In the genomic region with DNA sequence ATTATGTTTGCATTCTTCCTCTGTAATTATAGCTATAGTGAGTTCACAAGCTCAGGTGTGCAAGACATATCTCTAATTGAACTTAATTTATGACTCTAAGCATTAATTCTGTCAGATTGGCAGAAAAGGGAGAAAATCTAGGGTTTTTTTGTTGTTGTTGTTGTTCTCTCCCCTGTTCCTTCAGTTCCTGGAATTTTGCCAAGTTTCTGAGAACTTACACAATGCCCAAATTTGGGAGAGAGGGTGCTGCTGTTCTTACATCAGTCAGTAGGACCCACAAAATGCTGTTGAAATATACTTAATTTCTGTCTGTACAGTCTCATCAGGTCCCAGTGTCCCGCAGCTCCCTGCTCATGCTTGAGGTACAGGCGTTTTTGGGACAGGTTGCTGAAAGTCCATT, we compare ENCODE assay signal across 21 cellular contexts.
DNase-seq lines count a peak whose midpoint lies in the region; ATAC-seq, FAIRE-seq and TF ChIP-seq lines count a peak whose summit lies in the region.
"Had no signal": no experiment of that assay in that cellular context is flagged by ENCODE, and none has a peak within 500 bp of the region (broad histone marks: within the 10 kb centered on the region; RNA-seq: fewer than 3 reads in every experiment).

No MANE protein-coding gene starts in this region.

- no peak overlapping the region for H2BK5ac ChIP-seq in H1 (ENCODE audit: low read depth, low read length)

- H4K8ac ChIP-seq in H1 (ENCODE audit: extremely low read depth, insufficient read depth, low read length) = no peak overlapping the region

- no peaks in the 10 kb centered on the region for H3K4me1 ChIP-seq in GM23338 (ENCODE audit: insufficient read depth)
- H3K4me1 ChIP-seq in H1 (replicated peaks in 1 of 4; ENCODE audit: control insufficient read depth in 3 of 4, insufficient read depth in 4 of 4, low read length in 3 of 4) = no peaks in the 10 kb centered on the region
- H3K4me1 ChIP-seq: Peyer's patch had no signal

- TF ChIP-seq POLR2A in H1 (IDR thresholded peaks at IDR 0.05; ENCODE audit: control extremely low read depth in 1 of 2, low read depth in 2 of 2, low read length in 2 of 2) = no peak

- H3K27me3 ChIP-seq in GM23338 (ENCODE audit: insufficient read depth) (no peaks in the 10 kb centered on the region), H1 (replicated peaks in 1 of 4; ENCODE audit: control insufficient read depth in 3 of 4, extremely low read depth in 1 of 4, insufficient read depth in 3 of 4, low read length in 3 of 4) (no peaks in the 10 kb centered on the region)
- H3K27me3 ChIP-seq: Peyer's patch had no signal

- H3K4me3 ChIP-seq in GM23338 = no peak overlapping the region
- no peak overlapping the region for H3K4me3 ChIP-seq in H1 (ENCODE audit: extremely low read depth in 1 of 4, insufficient read depth in 2 of 4, low read depth in 3 of 4, low read length in 4 of 4)
- H3K4me3 ChIP-seq: Peyer's patch, SK-N-MC had no signal

- H3K18ac ChIP-seq in H1 (ENCODE audit: extremely low read depth, low read length) = no peak overlapping the region

- H3K27ac Mint-ChIP-seq in GM23338 = no peak overlapping the region
- H3K27ac Mint-ChIP-seq: B cell; CD4-positive, CD25-positive, alpha-beta regulatory T cell; HFFc6 had no signal

- H3F3A ChIP-seq in GM23338 (replicated peaks; ENCODE audit: low read depth) = no peaks in the 10 kb centered on the region

- H3K4me1 Mint-ChIP-seq in GM23338 = 0 out of 3 replicates have a peak, but pooled peaks cover 3% of the 10 kb centered on the region
- H3K4me1 Mint-ChIP-seq: B cell; CD4-positive, CD25-positive, alpha-beta regulatory T cell had no signal

- TF ChIP-seq RAD21 in H1 (IDR thresholded peaks at IDR 0.05 in 1 of 2, conservative IDR thresholded peaks at IDR 0.05 in 1 of 2; ENCODE audit: low read depth in 2 of 2, low read length in 2 of 2) = no peak

- no peak overlapping the region for H2BK120ac ChIP-seq in H1 (replicated peaks; ENCODE audit: low read depth, low read length)

- H3K4me2 ChIP-seq in GM23338 (no peak overlapping the region), H1 (ENCODE audit: insufficient read depth in 1 of 2, low read depth in 2 of 2, low read length in 2 of 2) (no peak overlapping the region)

- H3K36me3 ChIP-seq in GM23338 (ENCODE audit: insufficient read depth) = no peaks in the 10 kb centered on the region
- H3K36me3 ChIP-seq in H1 (ENCODE audit: control insufficient read depth in 2 of 4, insufficient read depth in 4 of 4, low read length in 3 of 4) = no peaks in the 10 kb centered on the region
- H3K36me3 ChIP-seq: Peyer's patch had no signal

- no peak overlapping the region for H3K23ac ChIP-seq in H1 (ENCODE audit: insufficient read length)

- H3K14ac ChIP-seq in H1 (ENCODE audit: insufficient read length) = no peak overlapping the region

- TF ChIP-seq EP300 in H1 (IDR thresholded peaks at IDR 0.05; ENCODE audit: borderline replicate concordance in 1 of 2, low read depth in 2 of 2, low read length in 2 of 2) = no peak

- no peak for TF ChIP-seq CTCF in GM23338 (conservative IDR thresholded peaks at IDR 0.05; ENCODE audit: low read depth in 2 of 2)
- no peak for TF ChIP-seq CTCF in H1 (IDR thresholded peaks at IDR 0.05; ENCODE audit: control extremely low read depth in 1 of 3, insufficient read depth in 1 of 3, low read depth in 1 of 3, low read length in 3 of 3)

- H3K9me2 ChIP-seq in GM23338 (ENCODE audit: insufficient read depth) = no peaks in the 10 kb centered on the region

- H3K9me3 ChIP-seq in H1 (ENCODE audit: insufficient read depth in 2 of 2, low read depth in 1 of 2, low read length in 1 of 2) = no peaks in the 10 kb centered on the region
- H3K9me3 ChIP-seq: Peyer's patch had no signal

- H3K9ac ChIP-seq in H1 (replicated peaks in 1 of 4; ENCODE audit: extremely low read depth in 1 of 4, low read depth in 3 of 4, low read length in 3 of 4) = no peak overlapping the region

- H4K5ac ChIP-seq in H1 (ENCODE audit: insufficient read length, low read depth, low read length) = no peak overlapping the region

- H3K79me1 ChIP-seq in H1 (ENCODE audit: low read depth, low read length) = no peaks in the 10 kb centered on the region

- no peak overlapping the region for H2BK20ac ChIP-seq in H1 (ENCODE audit: low read length)

- no peak for ATAC-seq in GM23338

- CTCF ChIA-PET in H1 (lab: Charles Lee; ENCODE audit: partially characterized antibody) = interaction anchor here (0.8 to 1.3 kb wide), 2 partner anchors 25 to 31 kb away, joined by 3 read pairs; no protein-coding TSS in a partner anchor

- H4K91ac ChIP-seq in H1 (replicated peaks; ENCODE audit: insufficient read length, low read length) = no peak overlapping the region

- H3K56ac ChIP-seq in H1 (replicated peaks; ENCODE audit: insufficient read length, low read depth, low read length) = no peak overlapping the region

- H3K4me3 Mint-ChIP-seq in GM23338 = no peak overlapping the region
- H3K4me3 Mint-ChIP-seq: B cell; CD4-positive, CD25-positive, alpha-beta regulatory T cell; HFFc6 had no signal

- no peaks in the 10 kb centered on the region for H3K23me2 ChIP-seq in H1 (ENCODE audit: low read depth, low read length)

- peak overlapping the region; percentile 83 for H2AFZ ChIP-seq in GM23338
- peak overlapping the region; percentile 89; the same call in 1 of the 2 replicates for H2AFZ ChIP-seq in H1 (ENCODE audit: low read length)

- H3K27ac ChIP-seq in GM23338 (ENCODE audit: low read depth) = no peak overlapping the region
- no peak overlapping the region for H3K27ac ChIP-seq in H1 (ENCODE audit: low read depth, low read length)
- H3K27ac ChIP-seq: Peyer's patch, SK-N-MC had no signal

- H3K79me2 ChIP-seq in GM23338 (replicated peaks; ENCODE audit: insufficient read depth) (no peaks in the 10 kb centered on the region), H1 (ENCODE audit: control insufficient read depth in 1 of 2, insufficient read depth in 2 of 2, low read length in 2 of 2) (no peaks in the 10 kb centered on the region)

- peaks cover 4% of the 10 kb centered on the region; the same call in 1 of the 3 replicates for H3K9me3 Mint-ChIP-seq in GM23338

- H3K36me3 Mint-ChIP-seq in GM23338 (ENCODE audit: low read depth) = 0 out of 3 replicates have a peak, but pooled peaks cover 5% of the 10 kb centered on the region
- H3K36me3 Mint-ChIP-seq: CD4-positive, CD25-positive, alpha-beta regulatory T cell had no signal

- H2AK5ac ChIP-seq in H1 (ENCODE audit: low read depth, low read length) = no peak overlapping the region

- no peak overlapping the region for H2BK12ac ChIP-seq in H1 (ENCODE audit: low read depth, low read length)

- FAIRE-seq in H1 (lab: Jason Lieb, UNC) = no peak
- FAIRE-seq: GM12892, H54 had no signal

- H3K4ac ChIP-seq in H1 (replicated peaks; ENCODE audit: insufficient read length, low read depth, low read length) = no peak overlapping the region

- 87% methylated on average over 2 of the region's 2 CpGs; no CpG with 5 or more reads in 1 of the 2 experiments for WGBS in H1 (ENCODE audit: extremely low coverage in 1 of 2, insufficient coverage in 1 of 2, insufficient read length in 1 of 2, insufficient replicate concordance in 2 of 2, low coverage in 1 of 2, low lambda C conversion rate in 2 of 2, missing lambda C conversion rate in 1 of 2), 2 experiments

- POLR2A ChIA-PET in H1 (lab: Charles Lee; ENCODE audit: partially characterized antibody) = no interaction called here

- H3K27me3 Mint-ChIP-seq in GM23338 (ENCODE audit: insufficient read depth, low read depth, poor library complexity) = no peaks in the 10 kb centered on the region
- H3K27me3 Mint-ChIP-seq: B cell had no signal

- peak; percentile 23 for DNase-seq in NCI-H748 (lab: John Stamatoyannopoulos, UW; ENCODE audit: unreplicated experiment)
- no peak for DNase-seq in NCI-H748 treated with DMSO at 0.1 percent for 48 hours (lab: John Stamatoyannopoulos, UW)
- DNase-seq in GM23338 (ENCODE audit: low spot score) = no peak
- DNase-seq in NCI-H1105 treated with DMSO at 0.1 percent for 48 hours (lab: John Stamatoyannopoulos, UW) = peak; percentile 28
- no peak for DNase-seq in H1 (ENCODE audit: low read depth in 1 of 2, low spot score in 2 of 2)
- no peak for DNase-seq in activated naive CD4-positive, alpha-beta T cell treated with anti-CD3 and anti-CD28 coated beads, Interleukin-2, amount 50 U/mL, for 16 hours
- no peak for DNase-seq in GM19240 (ENCODE audit: insufficient read length, low spot score)
- DNase-seq: Calu3; CD4-positive, CD25-positive, alpha-beta regulatory T cell; GF-D8; HFFc6; KG1; NCI-H1092 treated with DMSO at 0.1 percent for 48 hours; NCI-H187 treated with DMSO at 0.1 percent for 48 hours; NCI-H526; Peyer's patch; Right ventricle myocardium superior had no signal

- H2BK15ac ChIP-seq in H1 (ENCODE audit: low read length) = no peak overlapping the region

- no peaks in the 10 kb centered on the region for H4K20me1 ChIP-seq in GM23338 (replicated peaks; ENCODE audit: insufficient read depth)
- H4K20me1 ChIP-seq in H1 (replicated peaks in 1 of 2; ENCODE audit: control insufficient read depth in 1 of 2, insufficient read depth in 2 of 2, low read length in 2 of 2) = no peaks in the 10 kb centered on the region

TF ChIP-seq in GM23338, 12 proteins besides CTCF, POLR2A, EP300 and RAD21 (continues in another document):
- TF ChIP-seq CREB1 (CRISPR knock-in tag; IDR thresholded peaks at IDR 0.05; ENCODE audit: low read depth) = no peak
- TF ChIP-seq, protein P1, sequence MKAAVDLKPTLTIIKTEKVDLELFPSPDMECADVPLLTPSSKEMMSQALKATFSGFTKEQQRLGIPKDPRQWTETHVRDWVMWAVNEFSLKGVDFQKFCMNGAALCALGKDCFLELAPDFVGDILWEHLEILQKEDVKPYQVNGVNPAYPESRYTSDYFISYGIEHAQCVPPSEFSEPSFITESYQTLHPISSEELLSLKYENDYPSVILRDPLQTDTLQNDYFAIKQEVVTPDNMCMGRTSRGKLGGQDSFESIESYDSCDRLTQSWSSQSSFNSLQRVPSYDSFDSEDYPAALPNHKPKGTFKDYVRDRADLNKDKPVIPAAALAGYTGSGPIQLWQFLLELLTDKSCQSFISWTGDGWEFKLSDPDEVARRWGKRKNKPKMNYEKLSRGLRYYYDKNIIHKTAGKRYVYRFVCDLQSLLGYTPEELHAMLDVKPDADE (IDR thresholded peaks at IDR 0.05) = no peak

TF ChIP-seq in H1, 55 proteins besides CTCF, POLR2A, EP300 and RAD21 (continues in another document):
- no peak for TF ChIP-seq SP4 (IDR thresholded peaks at IDR 0.05; ENCODE audit: low read length)
- no peak for TF ChIP-seq CREB1 (IDR thresholded peaks at IDR 0.05)
- no peak for TF ChIP-seq SUZ12 (IDR thresholded peaks at IDR 0.05; ENCODE audit: low read length)
- no peak for TF ChIP-seq HDAC6 (IDR thresholded peaks at IDR 0.05; ENCODE audit: low read depth, low read length)
- no peak for TF ChIP-seq TCF12 (IDR thresholded peaks at IDR 0.05; ENCODE audit: low read depth, low read length)
- TF ChIP-seq CBX8 (IDR thresholded peaks at IDR 0.05; ENCODE audit: borderline replicate concordance, low read depth, low read length) = no peak

Comparison
In these comparisons a context has a peak if more than half of its experiments do, and no peak if none do; other contexts are left out.
1. DNase-seq: peak in NCI-H748 (single experiment) and NCI-H1105 treated with DMSO at 0.1 percent for 48 hours (single experiment); none in NCI-H748 treated with DMSO at 0.1 percent for 48 hours (single experiment), GM23338 (single experiment), H1 (0 of 2), activated naive CD4-positive, alpha-beta T cell treated with anti-CD3 and anti-CD28 coated beads, Interleukin-2, amount 50 U/mL, for 16 hours (single experiment) and GM19240 (single experiment).